In the genomic region with DNA sequence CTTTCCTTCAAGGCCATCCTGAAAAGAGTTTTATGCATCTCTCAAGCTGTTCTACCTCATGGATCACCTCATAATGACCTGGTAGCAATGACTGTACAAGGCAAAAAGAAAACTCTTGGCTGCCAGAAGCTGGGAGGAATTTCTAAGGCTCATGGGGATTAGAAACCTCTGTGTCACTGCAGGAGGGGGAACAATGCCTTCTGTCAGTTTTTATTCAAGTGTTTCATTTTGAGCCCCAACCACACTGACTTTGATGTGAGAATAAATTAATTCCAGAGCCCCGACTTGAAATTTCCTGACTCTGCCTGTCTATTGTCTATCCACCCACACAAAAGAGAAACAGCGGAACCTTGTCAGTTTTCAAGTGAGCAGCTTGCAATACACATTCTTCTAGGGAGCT, we compare ENCODE assay signal across 23 cellular contexts. TPM values are rescaled to one million over a fixed set of nuclear protein-coding genes. Genes with fewer than 3 reads are reported as not detected.
A peak's percentile ranks its signal among the peaks of the same experiment; 100 is the strongest.
DNase-seq lines count a peak whose midpoint lies in the region; ATAC-seq, FAIRE-seq and TF ChIP-seq lines count a peak whose summit lies in the region.
"Had no signal": no experiment of that assay in that cellular context is flagged by ENCODE, and none has a peak within 500 bp of the region (broad histone marks: within the 10 kb centered on the region; RNA-seq: fewer than 3 reads in every experiment).

No MANE protein-coding gene starts in this region.

- no peak for ATAC-seq in GM21390 (IDR thresholded peaks at IDR 0.05; ENCODE audit: unreplicated experiment)
- ATAC-seq: HCT116; lower lobe of right lung; pancreas; stimulated activated naive B cell treated with anti-CD40 and anti-IgM and Interleukin-4, amounts not matched to agents 10 μg/mL and 1 μg/mL and 100 μg/mL, for 72 hours had no signal

- no peak for FAIRE-seq in astrocyte (lab: Jason Lieb, UNC)
- FAIRE-seq: islet of Langerhans, pancreas had no signal

- H3K9me2 ChIP-seq in GM23248 (ENCODE audit: insufficient read depth), result no peaks in the 10 kb centered on the region
- H3K9me2 ChIP-seq: SK-N-SH had no signal

- peak overlapping the region; percentile 4 for H3K4me3 Mint-ChIP-seq in astrocyte (ENCODE audit: unreplicated experiment)
- H3K4me3 Mint-ChIP-seq: activated B cell treated with CpG ODN at 0.5 μM for 24 hours; CD4-positive, alpha-beta T cell; stimulated activated naive B cell treated with anti-CD40 and anti-IgM and Interleukin-4, amounts not matched to agents 10 μg/mL and 1 μg/mL and 100 μg/mL, for 72 hours had no signal

- H3K4me1 ChIP-seq in GM23248 (ENCODE audit: insufficient read depth), result peaks cover 12% of the 10 kb centered on the region; the same call in 1 of the 2 replicates
- H3K4me1 ChIP-seq in astrocyte (ENCODE audit: insufficient read depth, low read length), result peaks cover 12% of the 10 kb centered on the region
- H3K4me1 ChIP-seq: lower lobe of right lung, pancreas had no signal

- H3K4me1 Mint-ChIP-seq in astrocyte (ENCODE audit: low read depth, unreplicated experiment), result peaks cover 8% of the 10 kb centered on the region
- H3K4me1 Mint-ChIP-seq: activated B cell treated with CpG ODN at 0.5 μM for 24 hours; stimulated activated naive B cell treated with anti-CD40 and anti-IgM and Interleukin-4, amounts not matched to agents 10 μg/mL and 1 μg/mL and 100 μg/mL, for 72 hours had no signal

- H4K20me1 ChIP-seq in GM23248 (ENCODE audit: insufficient read depth) (no peaks in the 10 kb centered on the region), astrocyte (ENCODE audit: insufficient read depth, low read length) (no peaks in the 10 kb centered on the region)

- peaks cover 8% of the 10 kb centered on the region for H3K27me3 Mint-ChIP-seq in astrocyte (ENCODE audit: low read depth, unreplicated experiment)

- H3K9me3 Mint-ChIP-seq in astrocyte (ENCODE audit: unreplicated experiment), result peaks cover 2% of the 10 kb centered on the region
- H3K9me3 Mint-ChIP-seq: activated B cell treated with CpG ODN at 0.5 μM for 24 hours; CD4-positive, alpha-beta T cell; stimulated activated naive B cell treated with anti-CD40 and anti-IgM and Interleukin-4, amounts not matched to agents 10 μg/mL and 1 μg/mL and 100 μg/mL, for 72 hours had no signal

- no peak overlapping the region for H3K9ac ChIP-seq in GM23248
- no peak overlapping the region for H3K9ac ChIP-seq in astrocyte (ENCODE audit: low read length)
- H3K9ac ChIP-seq: SK-N-SH had no signal

- no peaks in the 10 kb centered on the region for H3K36me3 Mint-ChIP-seq in astrocyte (ENCODE audit: low read depth, unreplicated experiment)
- H3K36me3 Mint-ChIP-seq: stimulated activated naive B cell treated with anti-CD40 and anti-IgM and Interleukin-4, amounts not matched to agents 10 μg/mL and 1 μg/mL and 100 μg/mL, for 72 hours had no signal

- H3K36me3 ChIP-seq in GM23248 (ENCODE audit: low read depth) (no peaks in the 10 kb centered on the region), astrocyte (ENCODE audit: insufficient read depth, low read length) (no peaks in the 10 kb centered on the region)
- H3K36me3 ChIP-seq: lower lobe of right lung, pancreas had no signal

- in situ Hi-C loops in GM23248 (cut with MboI) (no loop called here), GM13977 (cut with MboI; ENCODE audit: low pct_unique_long_range_greater_than_20kb, low sequenced_read_pairs, unreplicated experiment) (no loop called here)

- H3K27me3 ChIP-seq in GM23248 (replicated peaks; ENCODE audit: insufficient read depth) (no peaks in the 10 kb centered on the region), astrocyte (ENCODE audit: insufficient read depth, low read length) (no peaks in the 10 kb centered on the region)
- H3K27me3 ChIP-seq: pancreas, testis had no signal

- no peak overlapping the region for H3K27ac ChIP-seq in GM23248
- peak overlapping the region; percentile 6 for H3K27ac ChIP-seq in astrocyte (ENCODE audit: low read depth, low read length)
- H3K27ac ChIP-seq: lower lobe of right lung, pancreas, testis had no signal

- H3K27ac Mint-ChIP-seq in astrocyte (ENCODE audit: unreplicated experiment), result no peak overlapping the region
- H3K27ac Mint-ChIP-seq: activated B cell treated with CpG ODN at 0.5 μM for 24 hours; CD4-positive, alpha-beta T cell; stimulated activated naive B cell treated with anti-CD40 and anti-IgM and Interleukin-4, amounts not matched to agents 10 μg/mL and 1 μg/mL and 100 μg/mL, for 72 hours had no signal

- H3K79me2 ChIP-seq in GM23248 (ENCODE audit: insufficient read depth), result no peaks in the 10 kb centered on the region
- no peaks in the 10 kb centered on the region for H3K79me2 ChIP-seq in astrocyte (ENCODE audit: insufficient read depth, low read length)

- H3K4me2 ChIP-seq in GM23248 (ENCODE audit: unreplicated experiment) (peak overlapping the region; percentile 27), astrocyte (ENCODE audit: low read length) (peak overlapping the region; percentile 32)
- H3K4me2 ChIP-seq: SK-N-SH had no signal

- H3K4me3 ChIP-seq in GM23248 (0 out of 2 replicates have a peak overlapping the region, but pooled peaks have one; percentile 22), astrocyte (ENCODE audit: insufficient read depth, low read depth, low read length) (no peak overlapping the region), fibroblast of mammary gland (ENCODE audit: control insufficient read depth, low read depth, low read length) (no peak overlapping the region)
- H3K4me3 ChIP-seq: lower lobe of right lung, pancreas, testis had no signal

- no peaks in the 10 kb centered on the region for H3F3A ChIP-seq in GM23248 (ENCODE audit: insufficient read depth)

- H3K9me3 ChIP-seq in GM23248 (ENCODE audit: low read depth) (no peaks in the 10 kb centered on the region), astrocyte (ENCODE audit: insufficient read depth, low read depth, low read length) (no peaks in the 10 kb centered on the region)
- H3K9me3 ChIP-seq: lower lobe of right lung, pancreas, SK-N-SH, testis had no signal

- TF ChIP-seq CTCF in astrocyte (IDR thresholded peaks at IDR 0.05; ENCODE audit: insufficient read depth, low read depth, low read length) (no peak), fibroblast of mammary gland (conservative IDR thresholded peaks at IDR 0.05; ENCODE audit: control insufficient read depth, insufficient read depth, low read depth, low read length) (no peak), GM13977 (IDR thresholded peaks at IDR 0.05; ENCODE audit: extremely low read depth, insufficient read depth, missing control alignments) (no peak)

- DNase-seq in GM23248, result peak; percentile 59
- peak; percentile 67 for DNase-seq in astrocyte (ENCODE audit: low read depth)
- peak; percentile 28 for DNase-seq in fibroblast of mammary gland (ENCODE audit: low read depth)
- peak; percentile 78 for DNase-seq in putamen (ENCODE audit: low spot score)
- DNase-seq in NCI-H187 treated with DMSO at 0.1 percent for 48 hours (lab: John Stamatoyannopoulos, UW), result no peak
- DNase-seq in GM13977 (ENCODE audit: low spot score), result no peak
- DNase-seq in NCI-H1092 treated with DMSO at 0.1 percent for 48 hours (lab: John Stamatoyannopoulos, UW), result no peak
- DNase-seq: activated B cell treated with CpG ODN at 0.5 μM for 24 hours; activated CD4-positive, alpha-beta T cell treated with anti-CD3 and anti-CD28 coated beads, Interleukin-2, amount 50 U/mL, for 48 hours; activated effector memory CD4-positive, alpha-beta T cell treated with anti-CD3 and anti-CD28 coated beads, Interleukin-2, amount 50 U/mL, for 16 hours; CD4-positive, alpha-beta T cell; DMS153; lower lobe of right lung; NCI-H1105 treated with DMSO at 0.1 percent for 48 hours; NCI-H2081 treated with DMSO at 0.1 percent for 48 hours; pancreas; SK-N-SH; stimulated activated CD4-positive, alpha-beta T cell treated with anti-CD3 and anti-CD28 coated beads, Interleukin-2, amount 100 ng/mL, for 24 hours; stimulated activated naive B cell treated with anti-CD40 and anti-IgM and Interleukin-4, amounts not matched to agents 10 μg/mL and 1 μg/mL and 100 μg/mL, for 72 hours; testis had no signal

- 0 out of 2 replicates have a peak overlapping the region, but pooled peaks have one; percentile 29 for H2AFZ ChIP-seq in GM23248
- peak overlapping the region; percentile 13 for H2AFZ ChIP-seq in astrocyte (ENCODE audit: low read depth, low read length)

- WGBS in GM23248 (ENCODE audit: low coverage in 1 of 2, low lambda C conversion rate in 2 of 2, missing lambda C conversion rate in 2 of 2), 2 experiments, result 6 to 8% methylated on average over 2 of the region's 2 CpGs

RNA-seq across cellular contexts. Expression of gene MRPL3, which starts 58.7 kb away (rescaled TPM):
- total RNA-seq in GM23248 (2014; rRNA removed; shearing (Covaris generic)), result 115 and 128 TPM in 2 replicates
- 120 and 122 TPM in 2 replicates for polyA plus RNA-seq in GM23248 (2016; fragmentation: Nextera tagmentation; extraction: Ambion mirVana)
- 73.8 and 76.1 TPM in 2 replicates for total RNA-seq in astrocyte

Comparison
In these comparisons a context has a peak if more than half of its experiments do, and no peak if none do; other contexts are left out.
1. DNase-seq: peak in GM23248 (single experiment), astrocyte (single experiment), fibroblast of mammary gland (single experiment) and putamen (single experiment); none in NCI-H187 treated with DMSO at 0.1 percent for 48 hours (single experiment), GM13977 (single experiment) and NCI-H1092 treated with DMSO at 0.1 percent for 48 hours (single experiment).